In the genomic region with DNA sequence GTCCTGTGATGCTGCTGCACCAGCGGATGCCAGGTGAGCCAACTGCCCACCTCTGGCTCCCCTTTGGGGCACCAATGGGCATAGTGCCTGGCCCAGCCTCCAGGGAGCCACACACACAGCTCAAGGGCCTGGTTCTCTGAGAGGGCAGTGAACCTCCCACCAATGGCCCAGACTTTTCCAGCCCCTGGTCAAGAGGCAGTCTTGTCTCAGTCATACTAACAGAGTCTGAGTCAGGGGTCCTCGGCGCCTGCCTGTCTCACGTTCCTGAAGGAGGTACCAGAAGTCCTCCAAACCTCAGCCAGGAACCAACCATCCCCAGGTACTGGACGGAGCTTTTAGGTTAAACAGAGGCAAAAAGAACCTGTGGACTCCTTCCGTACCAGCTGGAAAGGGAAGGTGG, we compare ENCODE assay signal across 24 cellular contexts.
"Had no signal": no experiment of that assay in that cellular context is flagged by ENCODE, and none has a peak within 500 bp of the region (broad histone marks: within the 10 kb centered on the region; RNA-seq: fewer than 3 reads in every experiment).

No MANE protein-coding gene starts in this region.

- DNase-seq: activated CD4-positive, alpha-beta T cell treated with anti-CD3 and anti-CD28 coated beads, Interleukin-2, amount 10 ng/mL, durations not matched to agents 7 days and 5 days; activated CD8-positive, alpha-beta T cell treated with anti-CD3 and anti-CD28 coated beads for 36 hours; activated naive CD4-positive, alpha-beta T cell treated with anti-CD3 and anti-CD28 coated beads for 36 hours; activated naive CD8-positive, alpha-beta T cell treated with anti-CD3 and anti-CD28 coated beads, Interleukin-2, amount 10 ng/mL, durations not matched to agents 7 days and 5 days; activated T-cell treated with anti-CD3 and anti-CD28 coated beads, Interleukin-2, amount 50 U/mL, for 4 hours; amniotic stem cell; colonic mucosa; heart left ventricle; left colon; mucosa of descending colon; stimulated activated CD4-positive, alpha-beta T cell treated with anti-CD3 and anti-CD28 coated beads, Interleukin-15, amount 100 ng/mL, for 24 hours; stimulated activated naive CD8-positive, alpha-beta T cell treated with anti-CD3 and anti-CD28 coated beads, Interleukin-15, Interleukin-2, amounts not matched to agents 100 U/mL and 50 U/mL, for 24 hours; T-cell had no signal

- H3K4me2 ChIP-seq: smooth muscle cell had no signal

- H3K27me3 ChIP-seq: breast epithelium, colonic mucosa, sigmoid colon had no signal

- H3K9me3 Mint-ChIP-seq: activated CD4-positive, alpha-beta T cell treated with anti-CD3 and anti-CD28 coated beads, Interleukin-2, amount 10 ng/mL, durations not matched to agents 7 days and 5 days; activated CD8-positive, alpha-beta T cell treated with anti-CD3 and anti-CD28 coated beads for 36 hours; activated naive CD4-positive, alpha-beta T cell treated with anti-CD3 and anti-CD28 coated beads for 36 hours; activated naive CD8-positive, alpha-beta T cell treated with anti-CD3 and anti-CD28 coated beads, Interleukin-2, amount 10 ng/mL, durations not matched to agents 7 days and 5 days; activated T-cell treated with anti-CD3 and anti-CD28 coated beads, Interleukin-2, amount 50 U/mL, for 4 hours; activated T-helper 2 cell treated with anti-CD3 and anti-CD28 coated beads, Interferon-gamma antibody, Interleukin-2, Interleukin-4, amounts not matched to agents 10 μg/mL and 5 μg/mL and 100 μg/mL, durations not matched to agents 14 hours and 24 hours and 36 hours; memory B cell; T-cell; T-helper 2 cell treated with Interferon-gamma antibody and Interleukin-4, amounts not matched to agents 5 μg/mL and 100 μg/mL, for 36 hours had no signal

- H3K36me3 ChIP-seq: breast epithelium, colonic mucosa, heart left ventricle, sigmoid colon, tibial artery had no signal

- H3K4me3 Mint-ChIP-seq: activated CD4-positive, alpha-beta T cell treated with anti-CD3 and anti-CD28 coated beads, Interleukin-2, amount 10 ng/mL, durations not matched to agents 7 days and 5 days; activated CD8-positive, alpha-beta T cell treated with anti-CD3 and anti-CD28 coated beads for 36 hours; activated naive CD4-positive, alpha-beta T cell treated with anti-CD3 and anti-CD28 coated beads for 36 hours; activated naive CD8-positive, alpha-beta T cell treated with anti-CD3 and anti-CD28 coated beads, Interleukin-2, amount 10 ng/mL, durations not matched to agents 7 days and 5 days; activated T-cell treated with anti-CD3 and anti-CD28 coated beads, Interleukin-2, amount 50 U/mL, for 4 hours; T-cell; T-helper 2 cell treated with Interferon-gamma antibody and Interleukin-4, amounts not matched to agents 5 μg/mL and 100 μg/mL, for 36 hours had no signal

- H3K4me3 ChIP-seq: breast epithelium, colonic mucosa, heart left ventricle, mucosa of descending colon, sigmoid colon, smooth muscle cell, tibial artery had no signal

- ATAC-seq: activated CD4-positive, CD25-positive, alpha-beta regulatory T cell treated with anti-CD3 and anti-CD28 coated beads, Interleukin-2, amount 50 U/mL, for 24 hours; activated CD8-positive, alpha-beta T cell treated with anti-CD3 and anti-CD28 coated beads for 36 hours; activated T-cell treated with anti-CD3 and anti-CD28 coated beads, Interleukin-2, amount 50 U/mL, for 4 hours; left colon; mucosa of descending colon; stimulated activated naive CD8-positive, alpha-beta T cell treated with anti-CD3 and anti-CD28 coated beads, Interleukin-15, Interleukin-2, amounts not matched to agents 100 U/mL and 50 U/mL, for 24 hours; T-cell had no signal

- H3K27ac ChIP-seq: breast epithelium, colonic mucosa, heart left ventricle, sigmoid colon, tibial artery, VCaP had no signal

- H3K4me1 ChIP-seq: colonic mucosa, sigmoid colon, tibial artery had no signal

- H3K27ac Mint-ChIP-seq: activated CD4-positive, alpha-beta T cell treated with anti-CD3 and anti-CD28 coated beads, Interleukin-2, amount 10 ng/mL, durations not matched to agents 7 days and 5 days; activated CD8-positive, alpha-beta T cell treated with anti-CD3 and anti-CD28 coated beads for 36 hours; activated naive CD4-positive, alpha-beta T cell treated with anti-CD3 and anti-CD28 coated beads for 36 hours; activated T-helper 2 cell treated with anti-CD3 and anti-CD28 coated beads, Interferon-gamma antibody, Interleukin-2, Interleukin-4, amounts not matched to agents 10 μg/mL and 5 μg/mL and 100 μg/mL, durations not matched to agents 14 hours and 24 hours and 36 hours; T-cell had no signal

- FAIRE-seq: endometrium, keratinocyte had no signal

- H3K27me3 Mint-ChIP-seq: activated naive CD8-positive, alpha-beta T cell treated with anti-CD3 and anti-CD28 coated beads, Interleukin-2, amount 10 ng/mL, durations not matched to agents 7 days and 5 days had no signal

- H3K9me3 ChIP-seq: breast epithelium, colonic mucosa, heart left ventricle, mucosa of descending colon, sigmoid colon, tibial artery had no signal
